In the genomic region with DNA sequence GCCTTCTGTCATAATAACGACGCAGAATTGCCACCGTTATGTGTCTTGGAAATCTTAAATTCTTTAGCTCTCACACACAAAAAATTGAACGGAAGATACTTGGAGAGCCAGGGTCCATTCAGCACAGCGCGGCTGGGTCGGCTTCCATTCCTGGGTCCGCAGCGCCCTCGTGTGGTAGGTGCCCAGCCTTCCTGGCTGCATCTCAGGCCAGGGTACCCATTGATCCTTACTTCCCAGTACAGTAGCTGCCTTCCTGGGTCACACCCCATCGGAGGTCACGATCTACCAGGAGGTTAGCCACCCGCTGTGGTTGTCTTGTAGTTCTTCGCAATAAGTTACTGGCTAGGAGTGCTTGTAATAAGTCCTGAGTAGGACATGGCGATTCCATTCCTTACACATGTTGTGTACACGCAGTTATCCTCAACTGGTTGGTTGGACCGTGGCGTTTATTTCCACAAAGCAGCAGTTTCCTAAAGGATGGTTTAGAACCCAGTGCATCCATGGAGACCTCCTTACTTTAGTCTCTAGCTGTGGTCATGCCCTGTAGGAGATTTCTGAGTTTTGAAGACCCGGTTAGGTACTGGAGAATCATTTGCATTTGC, we compare ENCODE assay signal across 8 cellular contexts.
DNase-seq lines count a peak whose midpoint lies in the region; ATAC-seq and TF ChIP-seq lines count a peak whose summit lies in the region.

No MANE protein-coding gene starts in this region.

- TF ChIP-seq CTCF in DND-41 (IDR thresholded peaks at IDR 0.05; ENCODE audit: borderline replicate concordance, extremely low read depth, low read length, poor library complexity, severe bottlenecking): peak; percentile 60
- TF ChIP-seq CTCF in tibial artery (IDR thresholded peaks at IDR 0.05): peak; percentile 83 to 87

- H3K9ac ChIP-seq in DND-41 (ENCODE audit: low read depth, low read length): no peak overlapping the region

- intact Hi-C loops in tibial artery (cut with DNase I; ENCODE audit: low total_unique reads): loop anchor here (5.0 kb wide), 1 partner anchor 95 kb away; no protein-coding TSS in a partner anchor

- H3K79me2 ChIP-seq in DND-41 (ENCODE audit: insufficient read depth, low read length): no peaks in the 10 kb centered on the region

- no peaks in the 10 kb centered on the region for H3K27me3 ChIP-seq in DND-41 (ENCODE audit: insufficient read depth, low read length, poor library complexity)
- no peaks in the 10 kb centered on the region for H3K27me3 ChIP-seq in tibial artery

- H3K27ac ChIP-seq in DND-41 (ENCODE audit: low read length) (no peak overlapping the region), tibial artery (no peak overlapping the region)

- no peak overlapping the region for H3K4me2 ChIP-seq in DND-41 (ENCODE audit: insufficient read depth, low read length)

- no peaks in the 10 kb centered on the region for H3K36me3 ChIP-seq in DND-41 (ENCODE audit: insufficient read depth, low read length)
- H3K36me3 ChIP-seq in tibial artery: peaks cover 3 to 18% (median 3%) of the 10 kb centered on the region in 3 donors

- H2AFZ ChIP-seq in DND-41 (ENCODE audit: low read depth, low read length): no peak overlapping the region

- H3K4me3 ChIP-seq in DND-41 (ENCODE audit: low read depth in 1 of 2, low read length in 2 of 2) (no peak overlapping the region), tibial artery (no peak overlapping the region)

- ATAC-seq in DND-41 (ENCODE audit: insufficient read depth, low read depth) (peak; percentile 75), GM21526 (IDR thresholded peaks at IDR 0.05; ENCODE audit: low FRiP score, unreplicated experiment) (peak; percentile 81)

- no peaks in the 10 kb centered on the region for H4K20me1 ChIP-seq in DND-41 (ENCODE audit: insufficient read depth, low read length)

- H3K9me3 ChIP-seq in DND-41 (ENCODE audit: insufficient read depth, low read length, severe bottlenecking): no peaks in the 10 kb centered on the region
- H3K9me3 ChIP-seq in tibial artery: no peaks in the 10 kb centered on the region

- DNase-seq in DND-41: peak; percentile 39
- peak in 62 of 76 experiments; percentile 2 to 72 (median 42) for DNase-seq in HUDEP-2 (lab: John Stamatoyannopoulos, UW; ENCODE audit: unreplicated experiment in 76 of 76)
- DNase-seq in OCI-M2 (lab: John Stamatoyannopoulos, UW; ENCODE audit: unreplicated experiment): peak; percentile 4
- DNase-seq in activated T-helper 1 cell treated with Interleukin-2 at 50 U/mL for 16 hours (ENCODE audit: low read depth): peak; percentile 36
- peak; percentile 43 for DNase-seq in fibroblast of the conjunctiva (ENCODE audit: low read depth)
- peak in 54 of 56 donors; percentile 7 to 91 (median 64) for DNase-seq in nucleus accumbens (lab: John Stamatoyannopoulos, UW)
- DNase-seq in tibial artery: peak; percentile 78 to 82

- no peaks in the 10 kb centered on the region for H3K4me1 ChIP-seq in DND-41 (ENCODE audit: insufficient read depth, low read length)
- H3K4me1 ChIP-seq in tibial artery: peaks cover 0 to 3% (median 0%) of the 10 kb centered on the region in 4 donors

Comparison
In these comparisons a context has a peak if more than half of its experiments do, and no peak if none do; other contexts are left out.
1. DNase-seq: peak in every context shown above with its lines; median percentile 80 in tibial artery; 64 in nucleus accumbens; 43 in fibroblast of the conjunctiva; 42 in HUDEP-2; 39 in DND-41; 36 in activated T-helper 1 cell treated with Interleukin-2 at 50 U/mL for 16 hours; 4 in OCI-M2.